ENCODE assay signal across 9 cellular contexts in genomic region chr11:68890490-68891231, GRCh38. TPM values are rescaled to one million over a fixed set of nuclear protein-coding genes. Genes with fewer than 3 reads are reported as not detected.
A peak's percentile ranks its signal among the peaks of the same experiment; 100 is the strongest.
DNase-seq lines count a peak whose midpoint lies in the region; ATAC-seq and TF ChIP-seq lines count a peak whose summit lies in the region.
"Had no signal": no experiment of that assay in that cellular context is flagged by ENCODE, and none has a peak within 500 bp of the region (broad histone marks: within the 10 kb centered on the region; RNA-seq: fewer than 3 reads in every experiment).

No MANE protein-coding gene starts in this region.

- TF ChIP-seq CTCF in lung (IDR thresholded peaks at IDR 0.05; ENCODE audit: control extremely low read depth, extremely low read depth) = no peak
- no peak for TF ChIP-seq CTCF in tibial artery (IDR thresholded peaks at IDR 0.05)
- TF ChIP-seq CTCF in OCI-LY7 (conservative IDR thresholded peaks at IDR 0.05; ENCODE audit: low read length) = no peak

- POLR2A ChIA-PET in OCI-LY7 (lab: Charles Lee) = no interaction called here

- ATAC-seq in lung (ENCODE audit: insufficient read depth, low FRiP score) (no peak), HG03135 (IDR thresholded peaks at IDR 0.05; ENCODE audit: unreplicated experiment) (no peak), HG02885 (IDR thresholded peaks at IDR 0.05; ENCODE audit: poor library complexity, unreplicated experiment) (no peak), HG03045 (IDR thresholded peaks at IDR 0.05; ENCODE audit: unreplicated experiment) (no peak)

- H3K79me2 ChIP-seq in OCI-LY7 (ENCODE audit: insufficient read depth, low read depth, low read length) = no peaks in the 10 kb centered on the region

- peak overlapping the region; percentile 42 to 49 for H3K27ac ChIP-seq in lung (ENCODE audit: low read depth in 1 of 2, low read length in 1 of 2)
- peak overlapping the region; percentile 78 to 89 for H3K27ac ChIP-seq in tibial artery
- no peak overlapping the region for H3K27ac ChIP-seq in OCI-LY7 (ENCODE audit: low read depth, low read length, poor library complexity, severe bottlenecking)

- intact Hi-C loops in tibial artery (cut with DNase I; ENCODE audit: low total_unique reads) (loop anchor here (5.0 kb wide), 1 partner anchor 48 kb away; the partner anchor contains the start of gene CPT1A), OCI-LY7 (cut with micrococcal nuclease; ENCODE audit: unreplicated experiment) (no loop called here)

- no peak overlapping the region for H2AFZ ChIP-seq in OCI-LY7 (ENCODE audit: low read length)

- CTCF ChIA-PET in OCI-LY7 (lab: Charles Lee; ENCODE audit: unreplicated experiment) = no interaction called here

- no peaks in the 10 kb centered on the region for H3K9me2 ChIP-seq in OCI-LY7 (ENCODE audit: insufficient read depth, low read length)

- peaks cover 7 to 25% of the 10 kb centered on the region in 2 donors for H3K36me3 ChIP-seq in lung (ENCODE audit: control insufficient read depth in 2 of 2, insufficient read depth in 2 of 2, low read length in 2 of 2)
- peaks cover 33 to 61% (median 33%) of the 10 kb centered on the region in 3 donors for H3K36me3 ChIP-seq in tibial artery
- H3K36me3 ChIP-seq in OCI-LY7 (ENCODE audit: insufficient read depth, low read length) = peaks cover 59% of the 10 kb centered on the region

- H3K4me2 ChIP-seq in OCI-LY7 (ENCODE audit: low read length) = no peak overlapping the region

- peaks cover 0 to 5% of the 10 kb centered on the region in 2 donors for H3K4me1 ChIP-seq in lung (ENCODE audit: control insufficient read depth in 2 of 2, insufficient read depth in 2 of 2, low read length in 2 of 2)
- H3K4me1 ChIP-seq in tibial artery = peaks cover 5 to 34% (median 21%) of the 10 kb centered on the region in 4 donors
- no peaks in the 10 kb centered on the region for H3K4me1 ChIP-seq in OCI-LY7 (ENCODE audit: insufficient read depth, low read length, poor library complexity, severe bottlenecking)

- 50 to 54% methylated on average over 17 of the region's 17 CpGs for WGBS in lung, 2 donors

- H4K20me1 ChIP-seq in OCI-LY7 (ENCODE audit: insufficient read depth, low read length) = no peaks in the 10 kb centered on the region

- no peaks in the 10 kb centered on the region for H3K27me3 ChIP-seq in lung (ENCODE audit: control insufficient read depth, insufficient read depth)
- no peaks in the 10 kb centered on the region for H3K27me3 ChIP-seq in tibial artery

- H3K4me3 ChIP-seq in lung (no peak overlapping the region), tibial artery (peak overlapping the region; percentile 19 to 21), OCI-LY7 (ENCODE audit: low read depth, low read length, poor library complexity, severe bottlenecking) (no peak overlapping the region)

- DNase-seq in NCI-H2171 treated with DMSO at 0.1 percent for 48 hours (lab: John Stamatoyannopoulos, UW) (peak; percentile 53), dermis blood vessel endothelial cell (peak; percentile 87), lung (ENCODE audit: low spot score) (peak; percentile 35), tibial artery (peak; percentile 92 to 97), OCI-LY7 (ENCODE audit: low spot score) (no peak)
- DNase-seq: NK-92 treated with Interleukin-12 subunit alpha and Interleukin-12 subunit beta, amount 100 ng/mL, for 24 hours had no signal

- BruUV-seq in OCI-LY7 (replicated peaks; lab: Mats Ljungman, UMichigan) = no TSS peak

- H3K9me3 ChIP-seq in lung (ENCODE audit: control insufficient read depth in 2 of 2, insufficient read depth in 1 of 2, low read length in 1 of 2) = no peaks in the 10 kb centered on the region
- H3K9me3 ChIP-seq in tibial artery = no peaks in the 10 kb centered on the region
- H3K9me3 ChIP-seq in OCI-LY7 (ENCODE audit: low read length) = no peaks in the 10 kb centered on the region

RNA-seq across cellular contexts. Expression of gene MRPL21, which starts 13.0 kb away (rescaled TPM):
- total RNA-seq in dermis blood vessel endothelial cell = 50.5 and 54.7 TPM in 2 replicates
- 10 to 100 TPM; 27.0 to 46.2 TPM for total RNA-seq in lung
- 100 to 1,000 TPM in 1 of 2 donors, 10 to 100 TPM in 1; 70.4 to 101 TPM for polyA plus RNA-seq in lung
- total RNA-seq in OCI-LY7 (2014; rRNA removed; shearing (Covaris generic)) = 48.3 and 75.0 TPM in 2 replicates
- 50.4 and 68.3 TPM in 2 replicates for total RNA-seq in OCI-LY7 (2022)

RNA-seq across cellular contexts. Expression of gene IGHMBP2, which starts 13.0 kb away (rescaled TPM):
- 12.1 and 20.9 TPM in 2 replicates for total RNA-seq in dermis blood vessel endothelial cell
- 10 to 100 TPM; 19.8 to 21.0 TPM for total RNA-seq in lung
- polyA plus RNA-seq in lung = 10 to 100 TPM; 12.4 to 15.3 TPM
- total RNA-seq in OCI-LY7 (2014; rRNA removed; shearing (Covaris generic)) = 17.5 and 27.3 TPM in 2 replicates
- total RNA-seq in OCI-LY7 (2022) = 35.2 and 37.9 TPM in 2 replicates

RNA-seq across cellular contexts. Expression of gene CPT1A, which starts 48.9 kb away (rescaled TPM):
- total RNA-seq in dermis blood vessel endothelial cell (141 and 197 TPM in 2 replicates), lung (10 to 100 TPM; 19.4 to 51.7 TPM), OCI-LY7 (2022) (17.2 and 19.8 TPM in 2 replicates)
- polyA plus RNA-seq in lung = 10 to 100 TPM; 17.0 to 17.4 TPM
- total RNA-seq in OCI-LY7 (2014; rRNA removed; shearing (Covaris generic)) = 5.5 and 7.0 TPM in 2 replicates

Comparison
In these comparisons a context has a peak if more than half of its experiments do, and no peak if none do; other contexts are left out.
1. H3K4me3 ChIP-seq: peak in tibial artery (2 of 2); none in lung (single experiment) and OCI-LY7 (single experiment).